1 cellular context compared by ENCODE assay signal in the genomic region with DNA sequence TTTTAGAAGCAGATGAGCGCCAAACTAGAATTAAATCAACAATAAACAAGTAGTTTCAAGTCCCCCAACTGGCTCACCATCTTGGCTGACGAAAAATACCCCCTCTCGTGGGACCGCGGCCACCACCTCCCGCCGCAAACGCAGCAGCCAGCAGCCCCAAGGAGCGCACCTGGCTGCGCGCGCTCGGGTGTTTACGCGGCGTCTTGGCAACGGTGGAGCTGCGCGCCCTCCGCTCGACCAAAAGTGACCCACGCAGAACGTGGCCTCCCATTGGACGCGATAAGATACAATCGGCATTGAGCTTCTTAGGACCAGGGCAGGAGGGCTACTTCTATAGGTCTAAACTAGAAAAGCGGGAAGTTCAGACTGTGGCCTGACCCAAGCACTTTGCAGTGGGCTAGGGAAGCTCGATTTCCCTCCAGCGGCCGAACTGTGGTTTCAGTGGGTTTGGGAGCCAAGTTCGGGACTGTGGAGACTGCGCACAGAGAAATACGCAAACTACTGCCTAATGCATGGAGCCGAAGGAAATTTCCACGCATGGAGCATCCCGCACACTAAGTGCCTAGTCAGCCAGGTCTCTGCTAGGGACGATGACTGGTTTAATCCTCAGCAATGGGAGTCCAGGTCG.
TF ChIP-seq lines count a peak whose summit lies in the region.

Gene MNS1 (minus strand): TSS at position 245 of the 628 bp plus-strand sequence. CDS start 165 bp downstream, at position 80.

TF ChIP-seq in HepG2, 621 proteins besides CTCF, POLR2A, EP300 and RAD21 (continued from another document and continues in another):
- TF ChIP-seq FUBP1 (CRISPR knock-in tag; IDR thresholded peaks at IDR 0.05; ENCODE audit: borderline replicate concordance) (no peak), SMAD1 (CRISPR knock-in tag; IDR thresholded peaks at IDR 0.05; ENCODE audit: borderline replicate concordance, low read depth) (0 out of 2 replicates have a peak, but pooled peaks have one; percentile 68), KMT2B (CRISPR knock-in tag; IDR thresholded peaks at IDR 0.05) (peak; percentile 67; the same call in 1 of the 2 replicates), FOXA1 (IDR thresholded peaks at IDR 0.05) (no peak), FOXA1 (CRISPR knock-in tag; IDR thresholded peaks at IDR 0.05) (peak; percentile 53), ZNF83 (CRISPR knock-in tag; IDR thresholded peaks at IDR 0.05; ENCODE audit: borderline replicate concordance) (0 out of 2 replicates have a peak, but pooled peaks have one; percentile 35), YEATS4 (CRISPR knock-in tag; IDR thresholded peaks at IDR 0.05; ENCODE audit: borderline replicate concordance) (0 out of 2 replicates have a peak, but pooled peaks have one; percentile 18), TMF1 (CRISPR knock-in tag; IDR thresholded peaks at IDR 0.05; ENCODE audit: low read depth) (0 out of 2 replicates have a peak, but pooled peaks have one; percentile 27), PATZ1 (CRISPR knock-in tag; IDR thresholded peaks at IDR 0.05) (0 out of 2 replicates have a peak, but pooled peaks have one; percentile 17), HBP1 (CRISPR knock-in tag; IDR thresholded peaks at IDR 0.05; ENCODE audit: low read depth) (peak; percentile 70; the same call in 1 of the 2 replicates), ZBTB38 (CRISPR knock-in tag; IDR thresholded peaks at IDR 0.05) (peak; percentile 59; the same call in 1 of the 2 replicates), ZNF678 (CRISPR knock-in tag; IDR thresholded peaks at IDR 0.05) (no peak), IKZF1 (IDR thresholded peaks at IDR 0.05) (no peak), ZNF614 (CRISPR knock-in tag; IDR thresholded peaks at IDR 0.05; ENCODE audit: borderline replicate concordance) (no peak), LCORL (IDR thresholded peaks at IDR 0.05) (no peak), LCORL (CRISPR knock-in tag; IDR thresholded peaks at IDR 0.05) (0 out of 2 replicates have a peak, but pooled peaks have one; percentile 27), ZNF761 (CRISPR knock-in tag; conservative IDR thresholded peaks at IDR 0.05) (no peak), ZBTB8A (CRISPR knock-in tag; IDR thresholded peaks at IDR 0.05; ENCODE audit: borderline replicate concordance, low read depth) (no peak), ZNF800 (CRISPR knock-in tag; IDR thresholded peaks at IDR 0.05) (peak; percentile 98), ZSCAN31 (CRISPR knock-in tag; IDR thresholded peaks at IDR 0.05; ENCODE audit: low read depth) (0 out of 2 replicates have a peak, but pooled peaks have one; percentile 45), ZNF619 (CRISPR knock-in tag; IDR thresholded peaks at IDR 0.05) (peak; percentile 62; the same call in 1 of the 2 replicates), ZNF572 (CRISPR knock-in tag; IDR thresholded peaks at IDR 0.05) (no peak), PAX8 (CRISPR knock-in tag; IDR thresholded peaks at IDR 0.05; ENCODE audit: borderline replicate concordance) (no peak), GTF3A (CRISPR knock-in tag; conservative IDR thresholded peaks at IDR 0.05) (no peak), ZNF766 (CRISPR knock-in tag; IDR thresholded peaks at IDR 0.05; ENCODE audit: borderline replicate concordance) (0 out of 2 replicates have a peak, but pooled peaks have one; percentile 30), ZBTB7A (CRISPR knock-in tag; IDR thresholded peaks at IDR 0.05) (no peak), HDAC1 (CRISPR knock-in tag; IDR thresholded peaks at IDR 0.05) (peak; percentile 90)
- TF ChIP-seq, protein P1, sequence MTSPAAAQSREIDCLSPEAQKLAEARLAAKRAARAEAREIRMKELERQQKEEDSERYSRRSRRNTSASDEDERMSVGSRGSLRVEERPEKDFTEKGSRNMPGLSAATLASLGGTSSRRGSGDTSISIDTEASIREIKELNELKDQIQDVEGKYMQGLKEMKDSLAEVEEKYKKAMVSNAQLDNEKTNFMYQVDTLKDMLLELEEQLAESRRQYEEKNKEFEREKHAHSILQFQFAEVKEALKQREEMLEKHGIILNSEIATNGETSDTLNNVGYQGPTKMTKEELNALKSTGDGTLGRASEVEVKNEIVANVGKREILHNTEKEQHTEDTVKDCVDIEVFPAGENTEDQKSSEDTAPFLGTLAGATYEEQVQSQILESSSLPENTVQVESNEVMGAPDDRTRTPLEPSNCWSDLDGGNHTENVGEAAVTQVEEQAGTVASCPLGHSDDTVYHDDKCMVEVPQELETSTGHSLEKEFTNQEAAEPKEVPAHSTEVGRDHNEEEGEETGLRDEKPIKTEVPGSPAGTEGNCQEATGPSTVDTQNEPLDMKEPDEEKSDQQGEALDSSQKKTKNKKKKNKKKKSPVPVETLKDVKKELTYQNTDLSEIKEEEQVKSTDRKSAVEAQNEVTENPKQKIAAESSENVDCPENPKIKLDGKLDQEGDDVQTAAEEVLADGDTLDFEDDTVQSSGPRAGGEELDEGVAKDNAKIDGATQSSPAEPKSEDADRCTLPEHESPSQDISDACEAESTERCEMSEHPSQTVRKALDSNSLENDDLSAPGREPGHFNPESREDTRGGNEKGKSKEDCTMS (CRISPR knock-in tag; conservative IDR thresholded peaks at IDR 0.05), result no peak
- TF ChIP-seq, protein P2, sequence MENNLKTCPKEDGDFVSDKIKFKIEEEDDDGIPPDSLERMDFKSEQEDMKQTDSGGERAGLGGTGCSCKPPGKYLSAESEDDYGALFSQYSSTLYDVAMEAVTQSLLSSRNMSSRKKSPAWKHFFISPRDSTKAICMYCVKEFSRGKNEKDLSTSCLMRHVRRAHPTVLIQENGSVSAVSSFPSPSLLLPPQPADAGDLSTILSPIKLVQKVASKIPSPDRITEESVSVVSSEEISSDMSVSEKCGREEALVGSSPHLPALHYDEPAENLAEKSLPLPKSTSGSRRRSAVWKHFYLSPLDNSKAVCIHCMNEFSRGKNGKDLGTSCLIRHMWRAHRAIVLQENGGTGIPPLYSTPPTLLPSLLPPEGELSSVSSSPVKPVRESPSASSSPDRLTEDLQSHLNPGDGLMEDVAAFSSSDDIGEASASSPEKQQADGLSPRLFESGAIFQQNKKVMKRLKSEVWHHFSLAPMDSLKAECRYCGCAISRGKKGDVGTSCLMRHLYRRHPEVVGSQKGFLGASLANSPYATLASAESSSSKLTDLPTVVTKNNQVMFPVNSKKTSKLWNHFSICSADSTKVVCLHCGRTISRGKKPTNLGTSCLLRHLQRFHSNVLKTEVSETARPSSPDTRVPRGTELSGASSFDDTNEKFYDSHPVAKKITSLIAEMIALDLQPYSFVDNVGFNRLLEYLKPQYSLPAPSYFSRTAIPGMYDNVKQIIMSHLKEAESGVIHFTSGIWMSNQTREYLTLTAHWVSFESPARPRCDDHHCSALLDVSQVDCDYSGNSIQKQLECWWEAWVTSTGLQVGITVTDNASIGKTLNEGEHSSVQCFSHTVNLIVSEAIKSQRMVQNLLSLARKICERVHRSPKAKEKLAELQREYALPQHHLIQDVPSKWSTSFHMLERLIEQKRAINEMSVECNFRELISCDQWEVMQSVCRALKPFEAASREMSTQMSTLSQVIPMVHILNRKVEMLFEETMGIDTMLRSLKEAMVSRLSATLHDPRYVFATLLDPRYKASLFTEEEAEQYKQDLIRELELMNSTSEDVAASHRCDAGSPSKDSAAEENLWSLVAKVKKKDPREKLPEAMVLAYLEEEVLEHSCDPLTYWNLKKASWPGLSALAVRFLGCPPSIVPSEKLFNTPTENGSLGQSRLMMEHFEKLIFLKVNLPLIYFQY (CRISPR knock-in tag; IDR thresholded peaks at IDR 0.05; ENCODE audit: borderline replicate concordance), result no peak
- TF ChIP-seq, protein P3, sequence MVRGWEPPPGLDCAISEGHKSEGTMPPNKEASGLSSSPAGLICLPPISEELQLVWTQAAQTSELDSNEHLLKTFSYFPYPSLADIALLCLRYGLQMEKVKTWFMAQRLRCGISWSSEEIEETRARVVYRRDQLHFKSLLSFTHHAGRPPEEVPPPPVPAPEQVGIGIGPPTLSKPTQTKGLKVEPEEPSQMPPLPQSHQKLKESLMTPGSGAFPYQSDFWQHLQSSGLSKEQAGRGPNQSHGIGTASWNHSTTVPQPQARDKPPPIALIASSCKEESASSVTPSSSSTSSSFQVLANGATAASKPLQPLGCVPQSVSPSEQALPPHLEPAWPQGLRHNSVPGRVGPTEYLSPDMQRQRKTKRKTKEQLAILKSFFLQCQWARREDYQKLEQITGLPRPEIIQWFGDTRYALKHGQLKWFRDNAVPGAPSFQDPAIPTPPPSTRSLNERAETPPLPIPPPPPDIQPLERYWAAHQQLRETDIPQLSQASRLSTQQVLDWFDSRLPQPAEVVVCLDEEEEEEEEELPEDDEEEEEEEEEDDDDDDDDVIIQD (CRISPR knock-in tag; IDR thresholded peaks at IDR 0.05; ENCODE audit: low read depth), result 0 out of 2 replicates have a peak, but pooled peaks have one; percentile 19
- TF ChIP-seq, protein P4, sequence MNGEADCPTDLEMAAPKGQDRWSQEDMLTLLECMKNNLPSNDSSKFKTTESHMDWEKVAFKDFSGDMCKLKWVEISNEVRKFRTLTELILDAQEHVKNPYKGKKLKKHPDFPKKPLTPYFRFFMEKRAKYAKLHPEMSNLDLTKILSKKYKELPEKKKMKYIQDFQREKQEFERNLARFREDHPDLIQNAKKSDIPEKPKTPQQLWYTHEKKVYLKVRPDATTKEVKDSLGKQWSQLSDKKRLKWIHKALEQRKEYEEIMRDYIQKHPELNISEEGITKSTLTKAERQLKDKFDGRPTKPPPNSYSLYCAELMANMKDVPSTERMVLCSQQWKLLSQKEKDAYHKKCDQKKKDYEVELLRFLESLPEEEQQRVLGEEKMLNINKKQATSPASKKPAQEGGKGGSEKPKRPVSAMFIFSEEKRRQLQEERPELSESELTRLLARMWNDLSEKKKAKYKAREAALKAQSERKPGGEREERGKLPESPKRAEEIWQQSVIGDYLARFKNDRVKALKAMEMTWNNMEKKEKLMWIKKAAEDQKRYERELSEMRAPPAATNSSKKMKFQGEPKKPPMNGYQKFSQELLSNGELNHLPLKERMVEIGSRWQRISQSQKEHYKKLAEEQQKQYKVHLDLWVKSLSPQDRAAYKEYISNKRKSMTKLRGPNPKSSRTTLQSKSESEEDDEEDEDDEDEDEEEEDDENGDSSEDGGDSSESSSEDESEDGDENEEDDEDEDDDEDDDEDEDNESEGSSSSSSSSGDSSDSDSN (CRISPR knock-in tag; IDR thresholded peaks at IDR 0.05), result 0 out of 2 replicates have a peak, but pooled peaks have one; percentile 34
- TF ChIP-seq, protein P5, sequence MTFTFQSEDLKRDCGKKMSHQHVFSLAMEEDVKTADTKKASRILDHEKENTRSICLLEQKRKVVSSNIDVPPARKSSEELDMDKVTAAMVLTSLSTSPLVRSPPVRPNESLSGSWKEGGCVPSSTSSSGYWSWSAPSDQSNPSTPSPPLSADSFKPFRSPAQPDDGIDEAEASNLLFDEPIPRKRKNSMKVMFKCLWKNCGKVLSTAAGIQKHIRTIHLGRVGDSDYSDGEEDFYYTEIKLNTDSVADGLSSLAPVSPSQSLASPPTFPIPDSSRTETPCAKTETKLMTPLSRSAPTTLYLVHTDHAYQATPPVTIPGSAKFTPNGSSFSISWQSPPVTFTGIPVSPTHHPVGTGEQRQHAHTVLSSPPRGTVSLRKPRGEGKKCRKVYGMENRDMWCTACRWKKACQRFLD (CRISPR knock-in tag; IDR thresholded peaks at IDR 0.05; ENCODE audit: borderline replicate concordance), result no peak
- TF ChIP-seq, protein P6, sequence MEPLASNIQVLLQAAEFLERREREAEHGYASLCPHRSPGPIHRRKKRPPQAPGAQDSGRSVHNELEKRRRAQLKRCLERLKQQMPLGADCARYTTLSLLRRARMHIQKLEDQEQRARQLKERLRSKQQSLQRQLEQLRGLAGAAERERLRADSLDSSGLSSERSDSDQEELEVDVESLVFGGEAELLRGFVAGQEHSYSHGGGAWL (CRISPR knock-in tag; IDR thresholded peaks at IDR 0.05), result no peak
